ENCODE assay signal across 10 cellular contexts in the genomic region with DNA sequence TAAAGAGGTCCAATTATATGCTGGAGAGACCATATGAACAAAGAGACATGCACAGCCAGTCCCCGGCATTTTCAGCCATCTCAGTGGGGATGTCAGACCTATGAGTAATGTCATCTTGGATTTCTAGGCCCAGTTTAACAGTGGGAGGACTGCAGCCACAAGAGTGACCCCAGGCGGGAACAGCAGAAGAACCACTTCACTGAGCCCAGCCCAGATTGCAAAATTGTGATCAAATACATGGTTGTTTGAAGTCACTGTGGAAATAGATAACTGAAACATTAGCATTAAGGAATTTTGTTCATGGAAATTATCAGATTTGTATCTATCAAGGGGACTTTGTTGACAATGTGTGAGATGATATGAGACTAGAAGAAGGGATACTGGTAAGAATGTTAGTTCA. TPM values are rescaled to one million over a fixed set of nuclear protein-coding genes. Genes with fewer than 3 reads are reported as not detected.
"Had no signal": no experiment of that assay in that cellular context is flagged by ENCODE, and none has a peak within 500 bp of the region (broad histone marks: within the 10 kb centered on the region; RNA-seq: fewer than 3 reads in every experiment).

No MANE protein-coding gene starts in this region.

- H3K4me2 ChIP-seq: KMS-11 had no signal

- FAIRE-seq: HTR-8/SVneo, K562 had no signal

- DNase-seq: IMR-90, KBM-7, KG1 had no signal

- H3K9ac ChIP-seq: KMS-11 had no signal

- H3K27me3 Mint-ChIP-seq: IgD-negative memory B cell had no signal

- H3K4me1 Mint-ChIP-seq: IgD-negative memory B cell had no signal

- ATAC-seq: K562 had no signal

- H3K4me3 Mint-ChIP-seq: IgD-negative memory B cell had no signal

- H3K27ac ChIP-seq: HL-60, KMS-11 had no signal

- H3K4me3 ChIP-seq: K562 had no signal

- H3K27ac Mint-ChIP-seq: IgD-negative memory B cell had no signal

RNA-seq across cellular contexts. Expression of gene C9orf57, which starts 42.1 kb away (rescaled TPM):
- total RNA-seq: HT-29, HT1080, IMR-90, K562 had no signal
- polyA plus RNA-seq: IgD-negative memory B cell, IMR-90, K562 had no signal

RNA-seq across cellular contexts. Expression of gene GDA, which starts 46.7 kb away (rescaled TPM):
- total RNA-seq: HT1080, IMR-90 had no signal
- polyA plus RNA-seq: IgD-negative memory B cell, IMR-90 had no signal
